Comparison of ENCODE assay signal across 8 cellular contexts in the genomic region with DNA sequence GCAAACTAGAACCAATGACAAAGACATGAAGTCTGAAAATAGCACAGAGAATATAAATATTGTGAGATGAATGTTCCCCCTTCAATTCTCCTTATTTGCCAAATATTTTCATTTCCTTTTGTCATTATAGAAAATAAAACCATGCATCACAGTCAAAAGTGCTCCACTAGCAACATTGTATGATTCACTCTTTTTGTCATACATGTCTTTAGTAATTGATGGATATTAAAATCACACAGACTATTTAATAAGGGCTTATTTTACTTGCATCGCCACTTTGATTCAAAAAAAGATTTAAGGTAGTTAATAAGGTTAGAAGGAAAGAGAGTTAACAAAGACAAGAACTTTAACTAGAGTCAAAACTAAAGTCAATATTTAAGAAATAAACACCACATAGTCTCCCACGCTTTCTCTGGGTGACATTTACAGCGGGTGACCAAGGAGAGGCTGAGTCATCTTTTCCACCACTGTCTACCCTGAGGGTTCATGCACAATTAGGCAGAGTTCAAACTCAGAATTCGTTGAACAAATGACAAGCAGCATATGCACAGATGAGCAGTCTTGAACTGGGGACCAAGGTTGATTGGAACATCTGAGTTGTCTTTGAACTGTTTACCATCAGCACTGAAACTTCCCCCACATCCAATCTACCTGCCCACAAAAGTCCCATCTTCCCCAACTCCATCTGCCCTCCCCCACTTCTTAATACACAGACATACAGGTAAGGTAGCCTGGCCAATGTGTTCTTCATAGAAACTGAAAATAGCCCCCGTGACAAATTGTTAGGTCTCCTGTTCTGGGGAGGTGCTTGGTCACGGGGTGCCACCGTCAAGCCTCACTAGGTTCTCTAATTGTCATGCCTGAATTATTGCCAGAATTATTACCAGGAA. TPM values are rescaled to one million over a fixed set of nuclear protein-coding genes. Genes with fewer than 3 reads are reported as not detected.
DNase-seq lines count a peak whose midpoint lies in the region; ATAC-seq lines count a peak whose summit lies in the region.

No MANE protein-coding gene starts in this region.

- H3K27me3 Mint-ChIP-seq in activated T-cell treated with anti-CD3 and anti-CD28 coated beads, Interleukin-2, amount 50 U/mL, for 72 hours (ENCODE audit: low read depth) = peaks cover 27% of the 10 kb centered on the region

- in situ Hi-C loops in ACHN (cut with HindIII; ENCODE audit: low pct_ligation_motif_present, low pct_unique_long_range_greater_than_20kb, low sequenced_read_pairs) = no loop called here

- peak; percentile 95 for ATAC-seq in HG03097 (IDR thresholded peaks at IDR 0.05; ENCODE audit: low FRiP score, unreplicated experiment)
- ATAC-seq in activated T-cell treated with anti-CD3 and anti-CD28 coated beads, Interleukin-2, amount 50 U/mL, for 72 hours (replicated peaks in 1 of 2) = peak; percentile 99

- H3K4me3 Mint-ChIP-seq in activated T-cell treated with anti-CD3 and anti-CD28 coated beads, Interleukin-2, amount 50 U/mL, for 72 hours = peak overlapping the region; percentile 49 to 79

- H3K4me1 Mint-ChIP-seq in activated T-cell treated with anti-CD3 and anti-CD28 coated beads, Interleukin-2, amount 50 U/mL, for 72 hours (ENCODE audit: low read depth) = peaks cover 26% of the 10 kb centered on the region

- DNase-seq in SIG-M5 treated with dmso at 0.1 percent for 504 hours (lab: John Stamatoyannopoulos, UW; ENCODE audit: unreplicated experiment) (peak; percentile 42), SIG-M5 (lab: John Stamatoyannopoulos, UW) (no peak), ACHN (no peak), NCI-H526 (lab: John Stamatoyannopoulos, UW) (no peak), NCI-H526 treated with DMSO at 0.1 percent for 48 hours (lab: John Stamatoyannopoulos, UW) (no peak)
- peak; percentile 67 to 72 for DNase-seq in activated T-cell treated with anti-CD3 and anti-CD28 coated beads, Interleukin-2, amount 50 U/mL, for 72 hours
- DNase-seq in stimulated activated CD8-positive, alpha-beta memory T cell treated with anti-CD3 and anti-CD28 coated beads, Interleukin-15, amount 100 ng/mL, for 48 hours (ENCODE audit: low read depth in 2 of 2) = peak; percentile 35 to 42

- H3K36me3 Mint-ChIP-seq in activated T-cell treated with anti-CD3 and anti-CD28 coated beads, Interleukin-2, amount 50 U/mL, for 72 hours (ENCODE audit: insufficient read depth in 2 of 2) = peaks cover 5 to 7% of the 10 kb centered on the region in 2 donors

- peaks cover 3 to 4% of the 10 kb centered on the region in 2 donors for H3K9me3 Mint-ChIP-seq in activated T-cell treated with anti-CD3 and anti-CD28 coated beads, Interleukin-2, amount 50 U/mL, for 72 hours

- peak overlapping the region; percentile 93 for H3K27ac Mint-ChIP-seq in activated T-cell treated with anti-CD3 and anti-CD28 coated beads, Interleukin-2, amount 50 U/mL, for 72 hours

RNA-seq across cellular contexts. Expression of a gene that starts 42.5 kb away (rescaled TPM):
- 1 to 10 TPM; 3.5 to 5.1 TPM for total RNA-seq in activated T-cell treated with anti-CD3 and anti-CD28 coated beads, Interleukin-2, amount 50 U/mL, for 72 hours

Comparison
In these comparisons a context has a peak if more than half of its experiments do, and no peak if none do; other contexts are left out.
1. DNase-seq: peak in SIG-M5 treated with dmso at 0.1 percent for 504 hours (single experiment), activated T-cell treated with anti-CD3 and anti-CD28 coated beads, Interleukin-2, amount 50 U/mL, for 72 hours (2 of 2) and stimulated activated CD8-positive, alpha-beta memory T cell treated with anti-CD3 and anti-CD28 coated beads, Interleukin-15, amount 100 ng/mL, for 48 hours (2 of 2); none in SIG-M5 (single experiment), ACHN (single experiment), NCI-H526 (0 of 2) and NCI-H526 treated with DMSO at 0.1 percent for 48 hours (single experiment).